ENCODE assay signal across 1 cellular context in genomic region chr6:32242318-32242813, GRCh38. TPM values are rescaled to one million over a fixed set of nuclear protein-coding genes. Genes with fewer than 3 reads are reported as not detected.
"Had no signal": no experiment of that assay in that cellular context is flagged by ENCODE, and none has a peak within 500 bp of the region (broad histone marks: within the 10 kb centered on the region; RNA-seq: fewer than 3 reads in every experiment).

No MANE protein-coding gene starts in this region.

RNA-seq across cellular contexts. Expression of gene NOTCH4, which starts 18.5 kb away (rescaled TPM):
- total RNA-seq: MCF 10A had no signal
